ENCODE assay signal across 8 cellular contexts in genomic region chr17:1716076-1716911, GRCh38. TPM values are rescaled to one million over a fixed set of nuclear protein-coding genes. Genes with fewer than 3 reads are reported as not detected.
DNase-seq lines count a peak whose midpoint lies in the region; ATAC-seq and TF ChIP-seq lines count a peak whose summit lies in the region.

No MANE protein-coding gene starts in this region.

- peaks cover 40% of the 10 kb centered on the region for H3F3A ChIP-seq in smooth muscle cell (ENCODE audit: low read depth)

- peak; percentile 76 for ATAC-seq in GM18870 (IDR thresholded peaks at IDR 0.05; ENCODE audit: unreplicated experiment)
- ATAC-seq in HG03135 (IDR thresholded peaks at IDR 0.05; ENCODE audit: unreplicated experiment): peak; percentile 75

- in situ Hi-C loops in ACHN (cut with HindIII; ENCODE audit: low pct_ligation_motif_present, low pct_unique_long_range_greater_than_20kb, low sequenced_read_pairs): no loop called here

- H4K20me1 ChIP-seq in smooth muscle cell (ENCODE audit: low read depth): peaks cover 47% of the 10 kb centered on the region

- H3K4me1 ChIP-seq in smooth muscle cell (ENCODE audit: low read depth): peaks cover 22% of the 10 kb centered on the region

- H3K4me3 ChIP-seq in WI38 (ENCODE audit: low read depth, low read length) (peak overlapping the region; percentile 88), cardiac fibroblast (replicated peaks in 1 of 2; ENCODE audit: low read depth in 2 of 2, low read length in 2 of 2) (peak overlapping the region; percentile 93 to 95), smooth muscle cell (peak overlapping the region; percentile 97)

- under 1% methylated on average over 53 of the region's 70 CpGs for WGBS in smooth muscle cell (ENCODE audit: low lambda C conversion rate)

- H3K79me2 ChIP-seq in smooth muscle cell (ENCODE audit: low read depth): peaks cover 45% of the 10 kb centered on the region

- H3K27ac ChIP-seq in smooth muscle cell (ENCODE audit: low read depth): peak overlapping the region; percentile 99

- TF ChIP-seq CTCF in WI38 (IDR thresholded peaks at IDR 0.05; ENCODE audit: low read depth, low read length) (no peak), cardiac fibroblast (IDR thresholded peaks at IDR 0.05; ENCODE audit: low read depth, low read length) (peak; percentile 17), smooth muscle cell (IDR thresholded peaks at IDR 0.05; ENCODE audit: borderline replicate concordance, insufficient read depth, poor library complexity, severe bottlenecking) (no peak)

- peak overlapping the region; percentile 99 for H3K4me2 ChIP-seq in smooth muscle cell

- H3K9ac ChIP-seq in smooth muscle cell (ENCODE audit: low read depth): peak overlapping the region; percentile 100

- DNase-seq in ACHN: peak; percentile 100
- DNase-seq in NCI-H2196 treated with DMSO at 0.1 percent for 48 hours (lab: John Stamatoyannopoulos, UW; ENCODE audit: unreplicated experiment): peak; percentile 89
- peak; percentile 100 for DNase-seq in cardiac fibroblast (ENCODE audit: low read depth in 2 of 2)
- DNase-seq in iPS-NIHi7 (ENCODE audit: extremely low spot score): peak; percentile 98
- DNase-seq in smooth muscle cell (lab: John Stamatoyannopoulos, UW; ENCODE audit: unreplicated experiment): peak; percentile 98

- H3K9me3 ChIP-seq in smooth muscle cell (replicated peaks; ENCODE audit: low read depth): no peaks in the 10 kb centered on the region

- H3K36me3 ChIP-seq in smooth muscle cell (ENCODE audit: low read depth): no peaks in the 10 kb centered on the region

- H2AFZ ChIP-seq in smooth muscle cell (ENCODE audit: low read depth): no peak overlapping the region

- H3K27me3 ChIP-seq in smooth muscle cell (ENCODE audit: low read depth): no peaks in the 10 kb centered on the region

RNA-seq across cellular contexts. Expression of gene TLCD2, which starts 6.1 kb away (rescaled TPM):
- total RNA-seq in smooth muscle cell: 2.5 and 3.4 TPM in 2 replicates
- polyA plus RNA-seq in smooth muscle cell: 1.9 and 3.6 TPM in 2 replicates

RNA-seq across cellular contexts. Expression of gene WDR81, which starts 8.2 kb away (rescaled TPM):
- total RNA-seq in smooth muscle cell: 5.6 and 5.7 TPM in 2 replicates
- 9.7 TPM in 2 replicates for polyA plus RNA-seq in smooth muscle cell

RNA-seq across cellular contexts. Expression of gene SERPINF2, which starts 26.4 kb away (rescaled TPM):
- total RNA-seq in smooth muscle cell: 0.18 and 0.36 TPM in 2 replicates
- 0.22 and 0.66 TPM in 2 replicates for polyA plus RNA-seq in smooth muscle cell

RNA-seq across cellular contexts. Expression of gene PRPF8, which starts 31.6 kb away (rescaled TPM):
- 99.7 and 111 TPM in 2 replicates for total RNA-seq in smooth muscle cell
- polyA plus RNA-seq in smooth muscle cell: 129 and 135 TPM in 2 replicates

RNA-seq across cellular contexts. Expression of gene SERPINF1, which starts 45.6 kb away (rescaled TPM):
- total RNA-seq in smooth muscle cell: 645 and 778 TPM in 2 replicates
- polyA plus RNA-seq in smooth muscle cell: 370 and 498 TPM in 2 replicates

Comparison
In these comparisons a context has a peak if more than half of its experiments do, and no peak if none do; other contexts are left out.
1. Peak in every context shown above with its lines: DNase-seq, ATAC-seq, H3K4me3 ChIP-seq and H3K27ac ChIP-seq.